In genomic region chr2:60459896-60460295, GRCh38 we compare ENCODE assay signal across 1 cellular context.
TF ChIP-seq lines count a peak whose summit lies in the region.

No MANE protein-coding gene starts in this region.

TF ChIP-seq in HepG2, 621 proteins besides CTCF, POLR2A, EP300 and RAD21 (continued from another document and continues in another):
- no peak for TF ChIP-seq CSRNP2 (CRISPR knock-in tag; conservative IDR thresholded peaks at IDR 0.05; ENCODE audit: low read depth)
- TF ChIP-seq ZNF749 (CRISPR knock-in tag; IDR thresholded peaks at IDR 0.05; ENCODE audit: borderline replicate concordance): no peak
- TF ChIP-seq CEBPG (CRISPR knock-in tag; IDR thresholded peaks at IDR 0.05): peak; percentile 62
- TF ChIP-seq FOXA1 (IDR thresholded peaks at IDR 0.05): no peak
- TF ChIP-seq FOXA1 (CRISPR knock-in tag; IDR thresholded peaks at IDR 0.05): no peak
- TF ChIP-seq FLYWCH1 (CRISPR knock-in tag; IDR thresholded peaks at IDR 0.05): no peak
- peak; percentile 16; the same call in 1 of the 2 replicates for TF ChIP-seq SMC3 (IDR thresholded peaks at IDR 0.05; ENCODE audit: low read length)
- no peak for TF ChIP-seq ZNF772 (CRISPR knock-in tag; IDR thresholded peaks at IDR 0.05)
- TF ChIP-seq, protein P1, sequence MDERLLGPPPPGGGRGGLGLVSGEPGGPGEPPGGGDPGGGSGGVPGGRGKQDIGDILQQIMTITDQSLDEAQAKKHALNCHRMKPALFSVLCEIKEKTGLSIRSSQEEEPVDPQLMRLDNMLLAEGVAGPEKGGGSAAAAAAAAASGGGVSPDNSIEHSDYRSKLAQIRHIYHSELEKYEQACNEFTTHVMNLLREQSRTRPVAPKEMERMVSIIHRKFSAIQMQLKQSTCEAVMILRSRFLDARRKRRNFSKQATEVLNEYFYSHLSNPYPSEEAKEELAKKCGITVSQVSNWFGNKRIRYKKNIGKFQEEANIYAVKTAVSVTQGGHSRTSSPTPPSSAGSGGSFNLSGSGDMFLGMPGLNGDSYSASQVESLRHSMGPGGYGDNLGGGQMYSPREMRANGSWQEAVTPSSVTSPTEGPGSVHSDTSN (CRISPR knock-in tag; IDR thresholded peaks at IDR 0.05): no peak
- no peak for TF ChIP-seq ARID3A (IDR thresholded peaks at IDR 0.05; ENCODE audit: low read depth, low read length)
- TF ChIP-seq ZNF136 (CRISPR knock-in tag; IDR thresholded peaks at IDR 0.05; ENCODE audit: low read depth): no peak
- no peak for TF ChIP-seq KDM4B (CRISPR knock-in tag; IDR thresholded peaks at IDR 0.05)
- 0 out of 2 replicates have a peak, but pooled peaks have one; percentile 15 for TF ChIP-seq FOXP1 (IDR thresholded peaks at IDR 0.05)
- TF ChIP-seq FOXP1 (CRISPR knock-in tag; IDR thresholded peaks at IDR 0.05): peak; percentile 56; the same call in 1 of the 2 replicates
- TF ChIP-seq HNF4A (CRISPR knock-in tag; IDR thresholded peaks at IDR 0.05): peak; percentile 45; the same call in 1 of the 2 replicates
- TF ChIP-seq ZNF572 (CRISPR knock-in tag; IDR thresholded peaks at IDR 0.05): no peak
- TF ChIP-seq GATAD2A (CRISPR knock-in tag; IDR thresholded peaks at IDR 0.05): peak; percentile 48; the same call in 1 of the 2 replicates
- TF ChIP-seq ZNF101 (CRISPR knock-in tag; IDR thresholded peaks at IDR 0.05; ENCODE audit: borderline replicate concordance, low read depth): no peak
- TF ChIP-seq, protein P2, sequence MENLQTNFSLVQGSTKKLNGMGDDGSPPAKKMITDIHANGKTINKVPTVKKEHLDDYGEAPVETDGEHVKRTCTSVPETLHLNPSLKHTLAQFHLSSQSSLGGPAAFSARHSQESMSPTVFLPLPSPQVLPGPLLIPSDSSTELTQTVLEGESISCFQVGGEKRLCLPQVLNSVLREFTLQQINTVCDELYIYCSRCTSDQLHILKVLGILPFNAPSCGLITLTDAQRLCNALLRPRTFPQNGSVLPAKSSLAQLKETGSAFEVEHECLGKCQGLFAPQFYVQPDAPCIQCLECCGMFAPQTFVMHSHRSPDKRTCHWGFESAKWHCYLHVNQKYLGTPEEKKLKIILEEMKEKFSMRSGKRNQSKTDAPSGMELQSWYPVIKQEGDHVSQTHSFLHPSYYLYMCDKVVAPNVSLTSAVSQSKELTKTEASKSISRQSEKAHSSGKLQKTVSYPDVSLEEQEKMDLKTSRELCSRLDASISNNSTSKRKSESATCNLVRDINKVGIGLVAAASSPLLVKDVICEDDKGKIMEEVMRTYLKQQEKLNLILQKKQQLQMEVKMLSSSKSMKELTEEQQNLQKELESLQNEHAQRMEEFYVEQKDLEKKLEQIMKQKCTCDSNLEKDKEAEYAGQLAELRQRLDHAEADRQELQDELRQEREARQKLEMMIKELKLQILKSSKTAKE (CRISPR knock-in tag; IDR thresholded peaks at IDR 0.05; ENCODE audit: borderline replicate concordance): no peak
- TF ChIP-seq, protein P3, sequence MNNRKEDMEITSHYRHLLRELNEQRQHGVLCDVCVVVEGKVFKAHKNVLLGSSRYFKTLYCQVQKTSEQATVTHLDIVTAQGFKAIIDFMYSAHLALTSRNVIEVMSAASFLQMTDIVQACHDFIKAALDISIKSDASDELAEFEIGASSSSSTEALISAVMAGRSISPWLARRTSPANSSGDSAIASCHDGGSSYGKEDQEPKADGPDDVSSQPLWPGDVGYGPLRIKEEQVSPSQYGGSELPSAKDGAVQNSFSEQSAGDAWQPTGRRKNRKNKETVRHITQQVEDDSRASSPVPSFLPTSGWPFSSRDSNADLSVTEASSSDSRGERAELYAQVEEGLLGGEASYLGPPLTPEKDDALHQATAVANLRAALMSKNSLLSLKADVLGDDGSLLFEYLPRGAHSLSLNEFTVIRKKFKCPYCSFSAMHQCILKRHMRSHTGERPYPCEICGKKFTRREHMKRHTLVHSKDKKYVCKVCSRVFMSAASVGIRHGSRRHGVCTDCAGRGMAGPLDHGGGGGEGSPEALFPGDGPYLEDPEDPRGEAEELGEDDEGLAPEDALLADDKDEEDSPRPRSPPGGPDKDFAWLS (CRISPR knock-in tag; IDR thresholded peaks at IDR 0.05; ENCODE audit: borderline replicate concordance): no peak
- TF ChIP-seq ZNF510 (CRISPR knock-in tag; IDR thresholded peaks at IDR 0.05; ENCODE audit: low read depth): no peak
- TF ChIP-seq SYNCRIP (IDR thresholded peaks at IDR 0.05; ENCODE audit: insufficient read depth, low read depth, low read length): no peak
- TF ChIP-seq, protein P4, sequence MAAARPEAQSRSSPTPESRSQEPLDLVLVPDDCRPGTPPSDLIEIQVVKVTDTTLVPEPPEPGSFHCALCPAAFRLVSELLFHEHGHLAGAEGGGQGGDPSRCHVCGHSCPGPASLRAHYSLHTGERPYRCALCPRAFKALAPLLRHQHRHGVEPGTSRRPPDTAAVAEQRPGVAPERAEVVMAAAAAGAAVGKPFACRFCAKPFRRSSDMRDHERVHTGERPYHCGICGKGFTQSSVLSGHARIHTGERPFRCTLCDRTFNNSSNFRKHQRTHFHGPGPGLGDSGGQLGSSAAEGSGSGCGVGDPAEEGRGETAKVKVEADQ (CRISPR knock-in tag; IDR thresholded peaks at IDR 0.05; ENCODE audit: borderline replicate concordance): no peak
- TF ChIP-seq ZNF362 (CRISPR knock-in tag; IDR thresholded peaks at IDR 0.05; ENCODE audit: borderline replicate concordance): peak; percentile 27; the same call in 1 of the 2 replicates
- TF ChIP-seq ZNF558 (CRISPR knock-in tag; IDR thresholded peaks at IDR 0.05; ENCODE audit: borderline replicate concordance): no peak
- TF ChIP-seq ZFAT (CRISPR knock-in tag; conservative IDR thresholded peaks at IDR 0.05): no peak
- TF ChIP-seq ZNF773 (CRISPR knock-in tag; IDR thresholded peaks at IDR 0.05; ENCODE audit: borderline replicate concordance): no peak
- TF ChIP-seq ZGPAT (CRISPR knock-in tag; IDR thresholded peaks at IDR 0.05): no peak
- TF ChIP-seq ZBED4 (CRISPR knock-in tag; IDR thresholded peaks at IDR 0.05; ENCODE audit: borderline replicate concordance): no peak
- TF ChIP-seq ZNF761 (CRISPR knock-in tag; conservative IDR thresholded peaks at IDR 0.05): no peak
- no peak for TF ChIP-seq SMARCC2 (IDR thresholded peaks at IDR 0.05)
- TF ChIP-seq ZNF33B (CRISPR knock-in tag; IDR thresholded peaks at IDR 0.05): no peak
- TF ChIP-seq, protein P5, sequence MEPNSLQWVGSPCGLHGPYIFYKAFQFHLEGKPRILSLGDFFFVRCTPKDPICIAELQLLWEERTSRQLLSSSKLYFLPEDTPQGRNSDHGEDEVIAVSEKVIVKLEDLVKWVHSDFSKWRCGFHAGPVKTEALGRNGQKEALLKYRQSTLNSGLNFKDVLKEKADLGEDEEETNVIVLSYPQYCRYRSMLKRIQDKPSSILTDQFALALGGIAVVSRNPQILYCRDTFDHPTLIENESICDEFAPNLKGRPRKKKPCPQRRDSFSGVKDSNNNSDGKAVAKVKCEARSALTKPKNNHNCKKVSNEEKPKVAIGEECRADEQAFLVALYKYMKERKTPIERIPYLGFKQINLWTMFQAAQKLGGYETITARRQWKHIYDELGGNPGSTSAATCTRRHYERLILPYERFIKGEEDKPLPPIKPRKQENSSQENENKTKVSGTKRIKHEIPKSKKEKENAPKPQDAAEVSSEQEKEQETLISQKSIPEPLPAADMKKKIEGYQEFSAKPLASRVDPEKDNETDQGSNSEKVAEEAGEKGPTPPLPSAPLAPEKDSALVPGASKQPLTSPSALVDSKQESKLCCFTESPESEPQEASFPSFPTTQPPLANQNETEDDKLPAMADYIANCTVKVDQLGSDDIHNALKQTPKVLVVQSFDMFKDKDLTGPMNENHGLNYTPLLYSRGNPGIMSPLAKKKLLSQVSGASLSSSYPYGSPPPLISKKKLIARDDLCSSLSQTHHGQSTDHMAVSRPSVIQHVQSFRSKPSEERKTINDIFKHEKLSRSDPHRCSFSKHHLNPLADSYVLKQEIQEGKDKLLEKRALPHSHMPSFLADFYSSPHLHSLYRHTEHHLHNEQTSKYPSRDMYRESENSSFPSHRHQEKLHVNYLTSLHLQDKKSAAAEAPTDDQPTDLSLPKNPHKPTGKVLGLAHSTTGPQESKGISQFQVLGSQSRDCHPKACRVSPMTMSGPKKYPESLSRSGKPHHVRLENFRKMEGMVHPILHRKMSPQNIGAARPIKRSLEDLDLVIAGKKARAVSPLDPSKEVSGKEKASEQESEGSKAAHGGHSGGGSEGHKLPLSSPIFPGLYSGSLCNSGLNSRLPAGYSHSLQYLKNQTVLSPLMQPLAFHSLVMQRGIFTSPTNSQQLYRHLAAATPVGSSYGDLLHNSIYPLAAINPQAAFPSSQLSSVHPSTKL (CRISPR knock-in tag; IDR thresholded peaks at IDR 0.05): no peak
- TF ChIP-seq ATF3 (CRISPR knock-in tag; IDR thresholded peaks at IDR 0.05): no peak
- TF ChIP-seq MIER3 (CRISPR knock-in tag; IDR thresholded peaks at IDR 0.05; ENCODE audit: borderline replicate concordance): no peak
- TF ChIP-seq ZNF841 (CRISPR knock-in tag; IDR thresholded peaks at IDR 0.05; ENCODE audit: borderline replicate concordance): no peak
- no peak for TF ChIP-seq ZFP82 (CRISPR knock-in tag; IDR thresholded peaks at IDR 0.05; ENCODE audit: borderline replicate concordance)
- no peak for TF ChIP-seq SRY (CRISPR knock-in tag; IDR thresholded peaks at IDR 0.05)
- TF ChIP-seq, protein P6, sequence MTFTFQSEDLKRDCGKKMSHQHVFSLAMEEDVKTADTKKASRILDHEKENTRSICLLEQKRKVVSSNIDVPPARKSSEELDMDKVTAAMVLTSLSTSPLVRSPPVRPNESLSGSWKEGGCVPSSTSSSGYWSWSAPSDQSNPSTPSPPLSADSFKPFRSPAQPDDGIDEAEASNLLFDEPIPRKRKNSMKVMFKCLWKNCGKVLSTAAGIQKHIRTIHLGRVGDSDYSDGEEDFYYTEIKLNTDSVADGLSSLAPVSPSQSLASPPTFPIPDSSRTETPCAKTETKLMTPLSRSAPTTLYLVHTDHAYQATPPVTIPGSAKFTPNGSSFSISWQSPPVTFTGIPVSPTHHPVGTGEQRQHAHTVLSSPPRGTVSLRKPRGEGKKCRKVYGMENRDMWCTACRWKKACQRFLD (CRISPR knock-in tag; IDR thresholded peaks at IDR 0.05; ENCODE audit: borderline replicate concordance): no peak
